Comparison of ENCODE assay signal across 27 cellular contexts in genomic region chr14:73494593-73494992, GRCh38. TPM values are rescaled to one million over a fixed set of nuclear protein-coding genes. Genes with fewer than 3 reads are reported as not detected.
DNase-seq lines count a peak whose midpoint lies in the region; ATAC-seq, FAIRE-seq and TF ChIP-seq lines count a peak whose summit lies in the region.
"Had no signal": no experiment of that assay in that cellular context is flagged by ENCODE, and none has a peak within 500 bp of the region (broad histone marks: within the 10 kb centered on the region; RNA-seq: fewer than 3 reads in every experiment).

No MANE protein-coding gene starts in this region.

- H3K4me3 ChIP-seq in HepG2 (replicated peaks in 1 of 3; ENCODE audit: insufficient read depth in 1 of 3, low read depth in 2 of 3, low read length in 3 of 3), result no peak overlapping the region
- H3K4me3 ChIP-seq in right lobe of liver, result no peak overlapping the region
- no peak overlapping the region for H3K4me3 ChIP-seq in HEK293 (ENCODE audit: low read depth, low read length)
- H3K4me3 ChIP-seq: GM23248, MG63 had no signal

- peaks cover 23% of the 10 kb centered on the region for H3K79me2 ChIP-seq in HepG2 (ENCODE audit: insufficient read depth, low read length)

- H3K36me3 ChIP-seq in HepG2 (replicated peaks in 1 of 2; ENCODE audit: control insufficient read depth in 1 of 2, insufficient read depth in 2 of 2, low read length in 2 of 2), result no peaks in the 10 kb centered on the region
- H3K36me3 ChIP-seq in right lobe of liver, result no peaks in the 10 kb centered on the region
- peaks cover 4 to 12% of the 10 kb centered on the region in 2 experiments for H3K36me3 ChIP-seq in HEK293 (ENCODE audit: control insufficient read depth in 2 of 2, insufficient read depth in 1 of 2, low read length in 2 of 2)

- BruUV-seq in HepG2 (replicated peaks; lab: Mats Ljungman, UMichigan), result no TSS peak

- H3K4me3 Mint-ChIP-seq in WTC11, result no peak overlapping the region

- TF ChIP-seq CTCF in HepG2 (CRISPR knock-in tag; IDR thresholded peaks at IDR 0.05), result no peak
- TF ChIP-seq CTCF in right lobe of liver (IDR thresholded peaks at IDR 0.05), result no peak
- no peak for TF ChIP-seq CTCF in HEK293 (tag by site-specific recombination; IDR thresholded peaks at IDR 0.05)
- TF ChIP-seq CTCF in WTC11 (IDR thresholded peaks at IDR 0.05), result no peak

- WGBS in HepG2 (ENCODE audit: low lambda C conversion rate), result 97% methylated on average over 2 of the region's 2 CpGs
- WGBS in right lobe of liver (ENCODE audit: insufficient coverage, low coverage, low lambda C conversion rate, missing lambda C conversion rate), result 100% methylated on average over 2 of the region's 2 CpGs

- H3K27me3 ChIP-seq in HepG2 (ENCODE audit: control insufficient read depth in 1 of 2, insufficient read depth in 2 of 2, low read length in 2 of 2) (no peaks in the 10 kb centered on the region), right lobe of liver (no peaks in the 10 kb centered on the region)
- H3K27me3 ChIP-seq: MG63 had no signal

- no peak overlapping the region for H3K27ac ChIP-seq in HepG2 (ENCODE audit: extremely low read length, insufficient read depth, low read length)
- H3K27ac ChIP-seq in right lobe of liver, result no peak overlapping the region
- no peak overlapping the region for H3K27ac ChIP-seq in HEK293 (ENCODE audit: extremely low read depth, low read depth, low read length)
- H3K27ac ChIP-seq: C4-2B, GM23248, RWPE1 had no signal

- H3K9ac ChIP-seq in HepG2 (ENCODE audit: insufficient read depth, low read depth, low read length), result no peak overlapping the region
- H3K9ac ChIP-seq: GM23248 had no signal

- TF ChIP-seq POLR2A in HepG2 (IDR thresholded peaks at IDR 0.05; ENCODE audit: insufficient read depth in 1 of 2, low read depth in 2 of 2, low read length in 2 of 2) (no peak), right lobe of liver (IDR thresholded peaks at IDR 0.05) (no peak)

- in situ Hi-C loops in HepG2 (cut with HindIII; ENCODE audit: extremely low pct_ligation_motif_present, low pct_unique_long_range_greater_than_20kb), result no loop called here

- POLR2A ChIA-PET in HepG2 (lab: Yijun Ruan, JAX), result no interaction called here
- POLR2A ChIA-PET in HEK293 (lab: Yijun Ruan, JAX), result no interaction called here
- POLR2A ChIA-PET in WTC11 (lab: Charles Lee), result no interaction called here

- no peak for DNase-seq in HepG2 (ENCODE audit: low spot score)
- DNase-seq in right lobe of liver, result no peak
- DNase-seq in WTC11 (ENCODE audit: low spot score), result no peak
- DNase-seq in activated CD4-positive, alpha-beta T cell treated with anti-CD3 and anti-CD28 coated beads, Interleukin-2, amount 50 U/mL, for 1 hour, result no peak
- DNase-seq in AG20443 (ENCODE audit: low spot score), result no peak
- DNase-seq: AML-193, Calu3, DMS79 treated with DMSO at 0.1 percent for 48 hours, GM23248, H7, KBM-7, MG63, NCI-H1105 treated with DMSO at 0.1 percent for 48 hours, NCI-H146, NCI-H2029, NCI-H446 treated with DMSO at 0.1 percent for 48 hours, NCI-H526, NCI-H82, SHP77 had no signal

- no peak overlapping the region for H2AFZ ChIP-seq in HepG2 (ENCODE audit: low read length)
- H2AFZ ChIP-seq: GM23248 had no signal

- H4K20me1 ChIP-seq in HepG2 (ENCODE audit: insufficient read depth, low read length), result no peaks in the 10 kb centered on the region

- no peak for TF ChIP-seq EP300 in HepG2 (IDR thresholded peaks at IDR 0.05; ENCODE audit: low read depth in 2 of 2, low read length in 2 of 2)
- no peak for TF ChIP-seq EP300 in HepG2 (CRISPR knock-in tag; IDR thresholded peaks at IDR 0.05; ENCODE audit: borderline replicate concordance)

- H3K27ac Mint-ChIP-seq in WTC11, result no peak overlapping the region

- H3K9me3 Mint-ChIP-seq in WTC11, result no peaks in the 10 kb centered on the region

- FAIRE-seq in HepG2 (lab: Jason Lieb, UNC), result no peak
- FAIRE-seq: A204.1, GM18507 had no signal

- no peaks in the 10 kb centered on the region for H3K27me3 Mint-ChIP-seq in WTC11 (ENCODE audit: low read depth)

- intact Hi-C loops in HepG2 (cut with micrococcal nuclease; ENCODE audit: unreplicated experiment), result loop anchor here (5.0 kb wide), 1 partner anchor 43 kb away; the partner anchor contains the start of gene ACOT1
- intact Hi-C loops in right lobe of liver (cut with DNase I), result no loop called here

- ATAC-seq in HepG2, result no peak
- no peak for ATAC-seq in right lobe of liver
- no peak for ATAC-seq in WTC11
- no peak for ATAC-seq in GM18517 (IDR thresholded peaks at IDR 0.05; ENCODE audit: unreplicated experiment)
- ATAC-seq: Panc1 had no signal

- TF ChIP-seq RAD21 in HepG2 (CRISPR knock-in tag; IDR thresholded peaks at IDR 0.05), result no peak

- H3K36me3 Mint-ChIP-seq in WTC11, result peaks cover 31% of the 10 kb centered on the region

- H3K4me1 Mint-ChIP-seq in WTC11, result peaks cover 26% of the 10 kb centered on the region

- peaks cover 32% of the 10 kb centered on the region for H3K4me1 ChIP-seq in HepG2 (ENCODE audit: insufficient read depth, low read length)
- H3K4me1 ChIP-seq in right lobe of liver, result peaks cover 0 to 23% (median 10%) of the 10 kb centered on the region in 4 donors
- H3K4me1 ChIP-seq in HEK293 (ENCODE audit: control insufficient read depth, insufficient read depth, low read length), result peaks cover 12% of the 10 kb centered on the region

- H3K4me2 ChIP-seq in HepG2 (ENCODE audit: low read depth, low read length), result no peak overlapping the region

- no peaks in the 10 kb centered on the region for H3K9me3 ChIP-seq in HepG2 (ENCODE audit: low read length)
- no peaks in the 10 kb centered on the region for H3K9me3 ChIP-seq in right lobe of liver
- H3K9me3 ChIP-seq in HEK293 (ENCODE audit: control insufficient read depth, insufficient read depth, low read depth, low read length), result no peaks in the 10 kb centered on the region
- H3K9me3 ChIP-seq: MG63 had no signal

- CTCF ChIA-PET in HepG2 (lab: Yijun Ruan, JAX; ENCODE audit: low intra/inter-chr PET ratio, low total read pairs) (no interaction called here), HEK293 (lab: Yijun Ruan, JAX) (interaction anchor here (0.8 kb wide), 1 partner anchor 12 kb away, joined by 3 read pairs; no protein-coding TSS in a partner anchor), WTC11 (lab: Charles Lee) (interaction anchor here (1.3 kb wide), 1 partner anchor 138 kb away, joined by 3 read pairs; no protein-coding TSS in a partner anchor)

RNA-seq across cellular contexts. Expression of gene RIOX1, which starts 3.9 kb away (rescaled TPM):
- total RNA-seq in HepG2 (2016; rRNA removed; fragmentation: Illumina TruSeq; extraction: Trizol), result 15.0 and 15.9 TPM in 2 replicates
- total RNA-seq in HepG2 (2016; cell fraction: cytosol; rRNA removed; fragmentation: Illumina TruSeq; extraction: Trizol; ENCODE audit: low read depth), result 1.1 and 1.4 TPM in 2 replicates
- total RNA-seq in HepG2 (2016; cell fraction: insoluble cytoplasmic fraction; rRNA removed; fragmentation: Illumina TruSeq; extraction: Trizol), result 14.6 and 15.0 TPM in 2 replicates
- total RNA-seq in HepG2 (2016; cell fraction: membrane; rRNA removed; fragmentation: Illumina TruSeq; extraction: Trizol), result 4.5 and 4.9 TPM in 2 replicates
- 6.9 and 8.2 TPM in 2 replicates for total RNA-seq in HepG2 (2016; cell fraction: nucleus; rRNA removed; fragmentation: Illumina TruSeq; extraction: Trizol)
- polyA plus RNA-seq in HepG2 (2011; rRNA removed), result 4.5 and 6.4 TPM in 2 replicates
- polyA plus RNA-seq in HepG2 (2011; cell fraction: cytosol; rRNA removed), result 5.1 and 5.6 TPM in 2 replicates
- 6.1 and 6.4 TPM in 2 replicates for polyA plus RNA-seq in HepG2 (2011; cell fraction: nucleus; rRNA removed)
- polyA plus RNA-seq in HepG2 (2012), result 3.6 and 4.5 TPM in 2 replicates
- 0.70 and 0.74 TPM in 2 replicates for polyA plus RNA-seq in HepG2 (2016; cell fraction: cytosol; fragmentation: Illumina TruSeq; extraction: Trizol; ENCODE audit: low read depth)
- polyA plus RNA-seq in HepG2 (2016; cell fraction: insoluble cytoplasmic fraction; fragmentation: Illumina TruSeq; extraction: Trizol; ENCODE audit: low read depth), result 14.9 and 15.5 TPM in 2 replicates
- 1.9 and 2.0 TPM in 2 replicates for polyA plus RNA-seq in HepG2 (2016; cell fraction: membrane; fragmentation: Illumina TruSeq; extraction: Trizol; ENCODE audit: low read depth)
- 8.8 and 10.1 TPM in 2 replicates for polyA plus RNA-seq in HepG2 (2016; cell fraction: nucleus; fragmentation: Illumina TruSeq; extraction: Trizol; ENCODE audit: insufficient read depth, low read depth)
- 12.5 and 31.8 TPM in 2 replicates for polyA minus RNA-seq in HepG2 (2011; rRNA and poly(A)+ RNA removed; ENCODE audit: low replicate concordance)
- 5.6 and 5.8 TPM in 2 replicates for polyA minus RNA-seq in HepG2 (2011; cell fraction: cytosol; rRNA and poly(A)+ RNA removed)
- polyA minus RNA-seq in HepG2 (2011; cell fraction: nucleus; rRNA and poly(A)+ RNA removed), result 10.3 and 10.8 TPM in 2 replicates
- 10 to 100 TPM in 2 of 6 experiments, 1 to 10 TPM in 4; 4.7 to 12.4 (median 5.7) TPM for total RNA-seq in right lobe of liver
- total RNA-seq in WTC11 (2021), result 27.1 to 29.3 TPM (median 28.0 TPM) in 3 replicates

RNA-seq across cellular contexts. Expression of gene NUMB, which starts 36.2 kb away (rescaled TPM):
- total RNA-seq in HepG2 (2016; rRNA removed; fragmentation: Illumina TruSeq; extraction: Trizol), result 20.3 and 27.7 TPM in 2 replicates
- total RNA-seq in HepG2 (2016; cell fraction: cytosol; rRNA removed; fragmentation: Illumina TruSeq; extraction: Trizol; ENCODE audit: low read depth), result 5.7 and 8.8 TPM in 2 replicates
- 22.2 and 31.9 TPM in 2 replicates for total RNA-seq in HepG2 (2016; cell fraction: insoluble cytoplasmic fraction; rRNA removed; fragmentation: Illumina TruSeq; extraction: Trizol)
- 14.7 and 15.0 TPM in 2 replicates for total RNA-seq in HepG2 (2016; cell fraction: membrane; rRNA removed; fragmentation: Illumina TruSeq; extraction: Trizol)
- total RNA-seq in HepG2 (2016; cell fraction: nucleus; rRNA removed; fragmentation: Illumina TruSeq; extraction: Trizol), result 34.7 and 36.8 TPM in 2 replicates
- 71.1 and 77.1 TPM in 2 replicates for polyA plus RNA-seq in HepG2 (2011; rRNA removed)
- 46.5 and 51.7 TPM in 2 replicates for polyA plus RNA-seq in HepG2 (2011; cell fraction: cytosol; rRNA removed)
- polyA plus RNA-seq in HepG2 (2011; cell fraction: nucleus; rRNA removed), result 87.4 and 94.3 TPM in 2 replicates
- polyA plus RNA-seq in HepG2 (2012), result 32.2 and 36.9 TPM in 2 replicates
- polyA plus RNA-seq in HepG2 (2016; cell fraction: cytosol; fragmentation: Illumina TruSeq; extraction: Trizol; ENCODE audit: low read depth), result 2.7 and 3.2 TPM in 2 replicates
- 41.7 and 43.4 TPM in 2 replicates for polyA plus RNA-seq in HepG2 (2016; cell fraction: insoluble cytoplasmic fraction; fragmentation: Illumina TruSeq; extraction: Trizol; ENCODE audit: low read depth)
- polyA plus RNA-seq in HepG2 (2016; cell fraction: membrane; fragmentation: Illumina TruSeq; extraction: Trizol; ENCODE audit: low read depth), result 9.9 and 10.5 TPM in 2 replicates
- 52.2 and 60.2 TPM in 2 replicates for polyA plus RNA-seq in HepG2 (2016; cell fraction: nucleus; fragmentation: Illumina TruSeq; extraction: Trizol; ENCODE audit: insufficient read depth, low read depth)
- polyA minus RNA-seq in HepG2 (2011; rRNA and poly(A)+ RNA removed; ENCODE audit: low replicate concordance), result 149 and 174 TPM in 2 replicates
- 41.3 and 51.9 TPM in 2 replicates for polyA minus RNA-seq in HepG2 (2011; cell fraction: cytosol; rRNA and poly(A)+ RNA removed)
- polyA minus RNA-seq in HepG2 (2011; cell fraction: nucleus; rRNA and poly(A)+ RNA removed), result 101 and 107 TPM in 2 replicates
- total RNA-seq in right lobe of liver, result 10 to 100 TPM; 28.3 to 48.4 (median 43.7) TPM
- 42.0 to 54.0 TPM (median 53.8 TPM) in 3 replicates for total RNA-seq in WTC11 (2021)

RNA-seq across cellular contexts. Expression of gene ACOT1, which starts 42.4 kb away (rescaled TPM):
- total RNA-seq in HepG2 (2016; rRNA removed; fragmentation: Illumina TruSeq; extraction: Trizol), result 38.2 and 40.4 TPM in 2 replicates
- total RNA-seq in HepG2 (2016; cell fraction: cytosol; rRNA removed; fragmentation: Illumina TruSeq; extraction: Trizol; ENCODE audit: low read depth), result 4.1 and 5.2 TPM in 2 replicates
- total RNA-seq in HepG2 (2016; cell fraction: insoluble cytoplasmic fraction; rRNA removed; fragmentation: Illumina TruSeq; extraction: Trizol), result 36.2 and 38.3 TPM in 2 replicates
- total RNA-seq in HepG2 (2016; cell fraction: membrane; rRNA removed; fragmentation: Illumina TruSeq; extraction: Trizol), result 7.6 and 9.3 TPM in 2 replicates
- total RNA-seq in HepG2 (2016; cell fraction: nucleus; rRNA removed; fragmentation: Illumina TruSeq; extraction: Trizol), result 21.0 and 22.0 TPM in 2 replicates
- 24.3 and 31.6 TPM in 2 replicates for polyA plus RNA-seq in HepG2 (2011; rRNA removed)
- 33.0 and 37.5 TPM in 2 replicates for polyA plus RNA-seq in HepG2 (2011; cell fraction: cytosol; rRNA removed)
- 18.0 and 23.9 TPM in 2 replicates for polyA plus RNA-seq in HepG2 (2011; cell fraction: nucleus; rRNA removed)
- polyA plus RNA-seq in HepG2 (2012), result 14.1 and 23.5 TPM in 2 replicates
- polyA plus RNA-seq in HepG2 (2016; cell fraction: cytosol; fragmentation: Illumina TruSeq; extraction: Trizol; ENCODE audit: low read depth), result 3.5 and 4.3 TPM in 2 replicates
- 37.7 and 41.3 TPM in 2 replicates for polyA plus RNA-seq in HepG2 (2016; cell fraction: insoluble cytoplasmic fraction; fragmentation: Illumina TruSeq; extraction: Trizol; ENCODE audit: low read depth)
- polyA plus RNA-seq in HepG2 (2016; cell fraction: membrane; fragmentation: Illumina TruSeq; extraction: Trizol; ENCODE audit: low read depth), result 5.2 and 5.5 TPM in 2 replicates
- polyA plus RNA-seq in HepG2 (2016; cell fraction: nucleus; fragmentation: Illumina TruSeq; extraction: Trizol; ENCODE audit: insufficient read depth, low read depth), result 23.5 and 24.3 TPM in 2 replicates
- 4.5 and 25.4 TPM in 2 replicates for polyA minus RNA-seq in HepG2 (2011; rRNA and poly(A)+ RNA removed; ENCODE audit: low replicate concordance)
- 12.0 and 13.8 TPM in 2 replicates for polyA minus RNA-seq in HepG2 (2011; cell fraction: cytosol; rRNA and poly(A)+ RNA removed)
- polyA minus RNA-seq in HepG2 (2011; cell fraction: nucleus; rRNA and poly(A)+ RNA removed), result 9.9 and 15.3 TPM in 2 replicates
- total RNA-seq in right lobe of liver, result 10 to 100 TPM; 10.2 to 37.5 (median 27.0) TPM
- 3.0 to 4.6 TPM (median 4.6 TPM) in 3 replicates for total RNA-seq in WTC11 (2021)
- total RNA-seq: HT1080 had no signal

Comparison
In these comparisons a context has a peak if more than half of its experiments do, and no peak if none do; other contexts are left out.
1. Of the 63 proteins assayed by ChIP-seq in both HepG2 and HEK293: peak only in HepG2: none; only in HEK293: none; in both: ZNF121; in neither: 62.